10 cellular contexts compared by ENCODE assay signal in genomic region chr19:19445911-19446361, GRCh38. TPM values are rescaled to one million over a fixed set of nuclear protein-coding genes. Genes with fewer than 3 reads are reported as not detected.
DNase-seq lines count a peak whose midpoint lies in the region; ATAC-seq and TF ChIP-seq lines count a peak whose summit lies in the region.
"Had no signal": no experiment of that assay in that cellular context is flagged by ENCODE, and none has a peak within 500 bp of the region (broad histone marks: within the 10 kb centered on the region; RNA-seq: fewer than 3 reads in every experiment).

No MANE protein-coding gene starts in this region.

- H2AFZ ChIP-seq in OCI-LY1 (ENCODE audit: low read length): no peak overlapping the region

- H3K4me1 ChIP-seq in OCI-LY1 (ENCODE audit: insufficient read depth, low read length, severe bottlenecking) (peaks cover 70% of the 10 kb centered on the region), aorta (ENCODE audit: control insufficient read depth in 1 of 2, insufficient read depth in 2 of 2, low read length in 2 of 2) (no peaks in the 10 kb centered on the region)

- H3K9me3 Mint-ChIP-seq in CD14-positive monocyte: peaks cover 0 to under 1% (median 0%) of the 10 kb centered on the region in 7 donors

- H3K27me3 ChIP-seq in OCI-LY1 (ENCODE audit: insufficient read depth, low read length) (no peaks in the 10 kb centered on the region), aorta (ENCODE audit: control insufficient read depth in 1 of 2, insufficient read depth in 2 of 2, low read length in 1 of 2) (no peaks in the 10 kb centered on the region)

- H3K36me3 Mint-ChIP-seq in CD14-positive monocyte: peaks cover 25 to 31% of the 10 kb centered on the region in 2 donors

- H3K4me3 Mint-ChIP-seq in CD14-positive monocyte: peak overlapping the region; percentile 4 to 82

- ATAC-seq in GM19463 (IDR thresholded peaks at IDR 0.05; ENCODE audit: unreplicated experiment) (peak; percentile 70), aorta (ENCODE audit: low FRiP score) (no peak)

- peaks cover 86% of the 10 kb centered on the region for H3K79me2 ChIP-seq in OCI-LY1 (ENCODE audit: insufficient read depth, low read length)

- H3K4me3 ChIP-seq in OCI-LY1 (ENCODE audit: low read depth, low read length, poor library complexity, severe bottlenecking) (peak overlapping the region; percentile 15), aorta (ENCODE audit: low read length in 2 of 2) (no peak overlapping the region)

- H3K27ac ChIP-seq in OCI-LY1 (ENCODE audit: low read depth, low read length, poor library complexity, severe bottlenecking): peak overlapping the region; percentile 77
- peak overlapping the region; percentile 34 for H3K27ac ChIP-seq in epithelial cell of prostate
- no peak overlapping the region for H3K27ac ChIP-seq in aorta (ENCODE audit: low read depth in 1 of 2, low read length in 2 of 2)

- peaks cover 47% of the 10 kb centered on the region for H3K4me1 Mint-ChIP-seq in CD14-positive monocyte

- peaks cover 16% of the 10 kb centered on the region; the same call in 1 of the 2 replicates for H3K36me3 ChIP-seq in OCI-LY1 (ENCODE audit: insufficient read depth, low read length)
- H3K36me3 ChIP-seq in aorta (ENCODE audit: control insufficient read depth in 1 of 2, insufficient read depth in 2 of 2, low read length in 1 of 2): no peaks in the 10 kb centered on the region

- peak overlapping the region; percentile 56 for H3K4me2 ChIP-seq in OCI-LY1 (ENCODE audit: low read length)

- DNase-seq in CD14-positive monocyte (ENCODE audit: low spot score) (no peak), epithelial cell of prostate (ENCODE audit: low read depth, low spot score) (no peak), aorta (no peak), SW480 (ENCODE audit: low spot score) (no peak), NCI-H1048 (lab: John Stamatoyannopoulos, UW) (no peak)
- no peak for DNase-seq in stimulated activated CD8-positive, alpha-beta memory T cell treated with anti-CD3 and anti-CD28 coated beads, Interleukin-4, amount 100 ng/mL, for 48 hours
- DNase-seq: NCI-H1436, SIG-M5 had no signal

- H4K20me1 ChIP-seq in OCI-LY1 (ENCODE audit: insufficient read depth, low read length): no peaks in the 10 kb centered on the region

- peak overlapping the region; percentile 21; the same call in 1 of the 2 replicates for H3K9ac ChIP-seq in OCI-LY1 (ENCODE audit: low read length)

- H3F3A ChIP-seq in OCI-LY1 (ENCODE audit: insufficient read depth, low read length): no peaks in the 10 kb centered on the region; the same call in 1 of the 2 replicates

- H3K9me3 ChIP-seq in OCI-LY1 (ENCODE audit: low read length) (no peaks in the 10 kb centered on the region), aorta (ENCODE audit: control insufficient read depth, low read length) (no peaks in the 10 kb centered on the region)

- intact Hi-C loops in CD14-positive monocyte (cut with micrococcal nuclease): no loop called here
- intact Hi-C loops in aorta (cut with DNase I): no loop called here

- H3K9me2 ChIP-seq in OCI-LY1 (ENCODE audit: low read depth, low read length): no peaks in the 10 kb centered on the region

- peak overlapping the region; percentile 74 to 95 (median 88) for H3K27ac Mint-ChIP-seq in CD14-positive monocyte

- no peaks in the 10 kb centered on the region for H3K27me3 Mint-ChIP-seq in CD14-positive monocyte (ENCODE audit: low read depth in 3 of 3)

- TF ChIP-seq CTCF in CD14-positive monocyte (IDR thresholded peaks at IDR 0.05) (no peak), OCI-LY1 (IDR thresholded peaks at IDR 0.05; ENCODE audit: low read length) (no peak)

- 84% methylated on average over 9 of the region's 9 CpGs for WGBS in aorta, 2 donors

RNA-seq across cellular contexts. Expression of gene GATAD2A, which starts 40.5 kb away (rescaled TPM):
- polyA plus RNA-seq in CD14-positive monocyte (1 to 10 TPM; 8.0 to 8.7 TPM), aorta (10 to 100 TPM; 17.9 to 22.7 TPM)
- 10 to 100 TPM; 78.6 to 86.7 TPM for total RNA-seq in aorta

Comparison
In these comparisons a context has a peak if more than half of its experiments do, and no peak if none do; other contexts are left out.
1. H3K27ac ChIP-seq: peak in OCI-LY1 (single experiment) and epithelial cell of prostate (single experiment); none in aorta (0 of 2).